1 cellular context compared by ENCODE assay signal in the genomic region with DNA sequence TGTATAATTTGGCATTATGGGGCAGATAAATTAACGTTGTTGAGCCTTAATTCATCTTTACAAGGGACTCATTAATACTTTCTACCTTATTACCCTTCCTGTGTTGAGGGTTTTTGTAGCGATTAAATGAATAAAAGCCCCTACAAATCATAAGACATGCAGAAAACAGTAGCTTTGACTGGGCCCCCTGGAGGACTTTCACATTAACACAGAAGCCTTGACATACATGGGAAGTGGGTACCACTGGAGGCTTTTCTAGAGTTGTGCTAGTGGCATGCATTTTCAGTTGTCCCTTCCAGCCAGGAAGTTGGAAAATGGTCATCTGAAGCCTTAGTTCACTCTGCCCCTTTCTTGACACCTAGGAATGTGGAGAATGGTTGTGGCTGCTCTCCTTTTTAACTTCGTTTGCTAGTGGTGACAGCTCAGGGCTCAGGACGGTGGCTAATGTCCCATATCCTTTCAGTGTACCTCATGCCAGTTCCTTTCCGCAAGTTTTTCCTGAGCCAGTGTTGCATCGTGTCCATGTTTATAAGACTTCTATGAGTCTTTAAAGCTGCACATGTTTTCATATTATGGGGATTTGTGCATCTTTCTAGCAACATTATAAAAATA.
TF ChIP-seq lines count a peak whose summit lies in the region.

No MANE protein-coding gene starts in this region.

TF ChIP-seq in GM23338, 12 proteins besides CTCF, POLR2A, EP300 and RAD21 (continued from another document):
- no peak for TF ChIP-seq REST (IDR thresholded peaks at IDR 0.05; ENCODE audit: unreplicated experiment)
- no peak for TF ChIP-seq ZNF114 (CRISPR knock-in tag; IDR thresholded peaks at IDR 0.05)
- no peak for TF ChIP-seq EZH2 (IDR thresholded peaks at IDR 0.05; ENCODE audit: low read depth, unreplicated experiment)
- TF ChIP-seq JUNB (IDR thresholded peaks at IDR 0.05; ENCODE audit: unreplicated experiment): no peak
- TF ChIP-seq, protein P1, sequence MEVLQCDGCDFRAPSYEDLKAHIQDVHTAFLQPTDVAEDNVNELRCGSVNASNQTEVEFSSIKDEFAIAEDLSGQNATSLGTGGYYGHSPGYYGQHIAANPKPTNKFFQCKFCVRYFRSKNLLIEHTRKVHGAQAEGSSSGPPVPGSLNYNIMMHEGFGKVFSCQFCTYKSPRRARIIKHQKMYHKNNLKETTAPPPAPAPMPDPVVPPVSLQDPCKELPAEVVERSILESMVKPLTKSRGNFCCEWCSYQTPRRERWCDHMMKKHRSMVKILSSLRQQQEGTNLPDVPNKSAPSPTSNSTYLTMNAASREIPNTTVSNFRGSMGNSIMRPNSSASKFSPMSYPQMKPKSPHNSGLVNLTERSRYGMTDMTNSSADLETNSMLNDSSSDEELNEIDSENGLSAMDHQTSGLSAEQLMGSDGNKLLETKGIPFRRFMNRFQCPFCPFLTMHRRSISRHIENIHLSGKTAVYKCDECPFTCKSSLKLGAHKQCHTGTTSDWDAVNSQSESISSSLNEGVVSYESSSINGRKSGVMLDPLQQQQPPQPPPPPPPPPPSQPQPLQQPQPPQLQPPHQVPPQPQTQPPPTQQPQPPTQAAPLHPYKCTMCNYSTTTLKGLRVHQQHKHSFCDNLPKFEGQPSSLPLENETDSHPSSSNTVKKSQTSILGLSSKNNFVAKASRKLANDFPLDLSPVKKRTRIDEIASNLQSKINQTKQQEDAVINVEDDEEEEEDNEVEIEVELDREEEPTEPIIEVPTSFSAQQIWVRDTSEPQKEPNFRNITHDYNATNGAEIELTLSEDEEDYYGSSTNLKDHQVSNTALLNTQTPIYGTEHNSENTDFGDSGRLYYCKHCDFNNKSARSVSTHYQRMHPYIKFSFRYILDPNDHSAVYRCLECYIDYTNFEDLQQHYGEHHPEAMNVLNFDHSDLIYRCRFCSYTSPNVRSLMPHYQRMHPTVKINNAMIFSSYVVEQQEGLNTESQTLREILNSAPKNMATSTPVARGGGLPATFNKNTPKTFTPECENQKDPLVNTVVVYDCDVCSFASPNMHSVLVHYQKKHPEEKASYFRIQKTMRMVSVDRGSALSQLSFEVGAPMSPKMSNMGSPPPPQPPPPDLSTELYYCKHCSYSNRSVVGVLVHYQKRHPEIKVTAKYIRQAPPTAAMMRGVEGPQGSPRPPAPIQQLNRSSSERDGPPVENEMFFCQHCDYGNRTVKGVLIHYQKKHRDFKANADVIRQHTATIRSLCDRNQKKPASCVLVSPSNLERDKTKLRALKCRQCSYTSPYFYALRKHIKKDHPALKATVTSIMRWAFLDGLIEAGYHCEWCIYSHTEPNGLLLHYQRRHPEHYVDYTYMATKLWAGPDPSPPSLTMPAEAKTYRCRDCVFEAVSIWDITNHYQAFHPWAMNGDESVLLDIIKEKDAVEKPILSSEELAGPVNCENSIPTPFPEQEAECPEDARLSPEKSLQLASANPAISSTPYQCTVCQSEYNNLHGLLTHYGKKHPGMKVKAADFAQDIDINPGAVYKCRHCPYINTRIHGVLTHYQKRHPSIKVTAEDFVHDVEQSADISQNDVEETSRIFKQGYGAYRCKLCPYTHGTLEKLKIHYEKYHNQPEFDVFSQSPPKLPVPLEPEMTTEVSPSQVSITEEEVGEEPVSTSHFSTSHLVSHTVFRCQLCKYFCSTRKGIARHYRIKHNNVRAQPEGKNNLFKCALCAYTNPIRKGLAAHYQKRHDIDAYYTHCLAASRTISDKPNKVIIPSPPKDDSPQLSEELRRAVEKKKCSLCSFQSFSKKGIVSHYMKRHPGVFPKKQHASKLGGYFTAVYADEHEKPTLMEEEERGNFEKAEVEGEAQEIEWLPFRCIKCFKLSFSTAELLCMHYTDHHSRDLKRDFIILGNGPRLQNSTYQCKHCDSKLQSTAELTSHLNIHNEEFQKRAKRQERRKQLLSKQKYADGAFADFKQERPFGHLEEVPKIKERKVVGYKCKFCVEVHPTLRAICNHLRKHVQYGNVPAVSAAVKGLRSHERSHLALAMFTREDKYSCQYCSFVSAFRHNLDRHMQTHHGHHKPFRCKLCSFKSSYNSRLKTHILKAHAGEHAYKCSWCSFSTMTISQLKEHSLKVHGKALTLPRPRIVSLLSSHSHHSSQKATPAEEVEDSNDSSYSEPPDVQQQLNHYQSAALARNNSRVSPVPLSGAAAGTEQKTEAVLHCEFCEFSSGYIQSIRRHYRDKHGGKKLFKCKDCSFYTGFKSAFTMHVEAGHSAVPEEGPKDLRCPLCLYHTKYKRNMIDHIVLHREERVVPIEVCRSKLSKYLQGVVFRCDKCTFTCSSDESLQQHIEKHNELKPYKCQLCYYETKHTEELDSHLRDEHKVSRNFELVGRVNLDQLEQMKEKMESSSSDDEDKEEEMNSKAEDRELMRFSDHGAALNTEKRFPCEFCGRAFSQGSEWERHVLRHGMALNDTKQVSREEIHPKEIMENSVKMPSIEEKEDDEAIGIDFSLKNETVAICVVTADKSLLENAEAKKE (CRISPR knock-in tag; IDR thresholded peaks at IDR 0.05): no peak
- no peak for TF ChIP-seq ZNF331 (CRISPR knock-in tag; IDR thresholded peaks at IDR 0.05; ENCODE audit: low read depth)
- no peak for TF ChIP-seq ETS1 (IDR thresholded peaks at IDR 0.05)
- no peak for TF ChIP-seq STAT1 (IDR thresholded peaks at IDR 0.05; ENCODE audit: unreplicated experiment)
- no peak for TF ChIP-seq EZH2phosphoT487 (IDR thresholded peaks at IDR 0.05; ENCODE audit: unreplicated experiment)
